ENCODE assay signal across 17 cellular contexts in genomic region chr1:7013833-7014639, GRCh38.
"Had no signal": no experiment of that assay in that cellular context is flagged by ENCODE, and none has a peak within 500 bp of the region (broad histone marks: within the 10 kb centered on the region; RNA-seq: fewer than 3 reads in every experiment).

No MANE protein-coding gene starts in this region.

- H3K27me3 ChIP-seq: adrenal gland, left lung, right lobe of liver had no signal

- H3K4me3 ChIP-seq: adrenal gland, esophagus squamous epithelium, left lung, right lobe of liver, SK-N-MC, suprapubic skin had no signal

- H3K9me3 ChIP-seq: adrenal gland, esophagus squamous epithelium, left lung, right lobe of liver, suprapubic skin had no signal

- H3K27ac ChIP-seq: adrenal gland, esophagus squamous epithelium, left lung, right lobe of liver, SK-N-MC, suprapubic skin had no signal

- ATAC-seq: activated T-helper 17 cell treated with anti-CD3 and anti-CD28 coated beads, Interleukin-2, amount 50 U/mL, for 72 hours; left lung; naive thymus-derived CD4-positive, alpha-beta T cell; right lobe of liver; stimulated activated naive CD8-positive, alpha-beta T cell treated with anti-CD3 and anti-CD28 coated beads, Interleukin-15, Interleukin-2, amounts not matched to agents 100 U/mL and 50 U/mL, for 24 hours had no signal

- H3K36me3 ChIP-seq: adrenal gland, esophagus squamous epithelium, left lung, right lobe of liver, suprapubic skin had no signal

- H3K4me1 ChIP-seq: adrenal gland, esophagus squamous epithelium, left lung, suprapubic skin had no signal

- DNase-seq: activated B cell treated with CpG ODN at 0.5 μM for 24 hours; activated CD4-positive, alpha-beta T cell treated with anti-CD3 and anti-CD28 coated beads, Interleukin-2, amount 10 ng/mL, durations not matched to agents 7 days and 5 days; activated naive CD4-positive, alpha-beta T cell treated with anti-CD3 and anti-CD28 coated beads, Interleukin-2, amount 10 ng/mL, durations not matched to agents 7 days and 5 days; activated T-cell treated with anti-CD3 and anti-CD28 coated beads for 4 hours; adrenal gland; esophagus squamous epithelium; foreskin fibroblast; left lung; naive thymus-derived CD4-positive, alpha-beta T cell; right lobe of liver; stimulated activated CD4-positive, alpha-beta T cell treated with anti-CD3 and anti-CD28 coated beads, Interleukin-4, amount 100 ng/mL, for 1 hour; stimulated activated CD8-positive, alpha-beta memory T cell treated with anti-CD3 and anti-CD28 coated beads, Interleukin-4, amount 100 ng/mL, for 48 hours; stimulated activated naive CD8-positive, alpha-beta T cell treated with anti-CD3 and anti-CD28 coated beads, Interleukin-15, Interleukin-2, amounts not matched to agents 100 U/mL and 50 U/mL, for 24 hours; T-helper 1 cell had no signal
